ENCODE assay signal across 1 cellular context in genomic region chr1:198350456-198350855, GRCh38.
TF ChIP-seq lines count a peak whose summit lies in the region.

No MANE protein-coding gene starts in this region.

TF ChIP-seq in GM23338, 12 proteins besides CTCF, POLR2A, EP300 and RAD21 (continued from another document):
- no peak for TF ChIP-seq ZNF462 (CRISPR knock-in tag; IDR thresholded peaks at IDR 0.05)
- TF ChIP-seq ZNF331 (CRISPR knock-in tag; IDR thresholded peaks at IDR 0.05; ENCODE audit: low read depth), result no peak
- TF ChIP-seq REST (IDR thresholded peaks at IDR 0.05; ENCODE audit: unreplicated experiment), result no peak
